Comparison of ENCODE assay signal across 1 cellular context in the genomic region with DNA sequence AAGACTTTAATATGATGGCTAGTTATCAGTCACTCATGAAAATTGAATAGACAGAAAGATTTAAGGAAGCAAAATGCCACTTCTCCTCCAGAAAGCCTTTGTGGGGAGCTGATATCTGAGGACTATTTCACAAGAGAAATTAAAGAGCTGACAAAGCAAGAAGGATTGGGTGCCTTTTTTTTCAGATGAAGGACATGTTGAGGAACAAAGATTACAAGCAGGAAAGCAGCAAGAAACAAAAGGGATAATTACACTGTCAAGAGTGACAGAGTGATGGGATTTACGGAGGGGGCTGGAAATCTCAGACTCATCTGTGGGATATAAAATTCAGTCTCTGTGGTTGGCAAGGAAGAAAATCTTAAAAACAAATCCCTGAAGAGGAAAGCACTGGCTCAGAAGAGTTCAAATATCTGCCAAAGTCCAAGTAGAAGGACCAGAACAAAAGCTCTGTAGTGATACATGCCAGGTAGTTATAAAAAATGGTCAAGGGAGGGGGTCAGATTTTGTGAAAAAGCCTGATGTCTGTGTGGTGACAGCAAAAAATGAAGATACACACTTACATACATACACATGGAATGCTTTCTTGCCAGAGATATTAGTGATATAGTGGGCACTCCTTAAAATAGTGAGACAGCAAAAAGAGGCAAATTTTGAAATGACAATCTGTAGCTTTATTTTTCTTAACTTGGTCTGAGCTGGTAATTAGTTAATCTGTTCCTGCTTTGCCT.
TF ChIP-seq lines count a peak whose summit lies in the region.

No MANE protein-coding gene starts in this region.

TF ChIP-seq in GM12878, 131 proteins besides CTCF, POLR2A, EP300 and RAD21 (continued from another document):
- TF ChIP-seq, protein P1, sequence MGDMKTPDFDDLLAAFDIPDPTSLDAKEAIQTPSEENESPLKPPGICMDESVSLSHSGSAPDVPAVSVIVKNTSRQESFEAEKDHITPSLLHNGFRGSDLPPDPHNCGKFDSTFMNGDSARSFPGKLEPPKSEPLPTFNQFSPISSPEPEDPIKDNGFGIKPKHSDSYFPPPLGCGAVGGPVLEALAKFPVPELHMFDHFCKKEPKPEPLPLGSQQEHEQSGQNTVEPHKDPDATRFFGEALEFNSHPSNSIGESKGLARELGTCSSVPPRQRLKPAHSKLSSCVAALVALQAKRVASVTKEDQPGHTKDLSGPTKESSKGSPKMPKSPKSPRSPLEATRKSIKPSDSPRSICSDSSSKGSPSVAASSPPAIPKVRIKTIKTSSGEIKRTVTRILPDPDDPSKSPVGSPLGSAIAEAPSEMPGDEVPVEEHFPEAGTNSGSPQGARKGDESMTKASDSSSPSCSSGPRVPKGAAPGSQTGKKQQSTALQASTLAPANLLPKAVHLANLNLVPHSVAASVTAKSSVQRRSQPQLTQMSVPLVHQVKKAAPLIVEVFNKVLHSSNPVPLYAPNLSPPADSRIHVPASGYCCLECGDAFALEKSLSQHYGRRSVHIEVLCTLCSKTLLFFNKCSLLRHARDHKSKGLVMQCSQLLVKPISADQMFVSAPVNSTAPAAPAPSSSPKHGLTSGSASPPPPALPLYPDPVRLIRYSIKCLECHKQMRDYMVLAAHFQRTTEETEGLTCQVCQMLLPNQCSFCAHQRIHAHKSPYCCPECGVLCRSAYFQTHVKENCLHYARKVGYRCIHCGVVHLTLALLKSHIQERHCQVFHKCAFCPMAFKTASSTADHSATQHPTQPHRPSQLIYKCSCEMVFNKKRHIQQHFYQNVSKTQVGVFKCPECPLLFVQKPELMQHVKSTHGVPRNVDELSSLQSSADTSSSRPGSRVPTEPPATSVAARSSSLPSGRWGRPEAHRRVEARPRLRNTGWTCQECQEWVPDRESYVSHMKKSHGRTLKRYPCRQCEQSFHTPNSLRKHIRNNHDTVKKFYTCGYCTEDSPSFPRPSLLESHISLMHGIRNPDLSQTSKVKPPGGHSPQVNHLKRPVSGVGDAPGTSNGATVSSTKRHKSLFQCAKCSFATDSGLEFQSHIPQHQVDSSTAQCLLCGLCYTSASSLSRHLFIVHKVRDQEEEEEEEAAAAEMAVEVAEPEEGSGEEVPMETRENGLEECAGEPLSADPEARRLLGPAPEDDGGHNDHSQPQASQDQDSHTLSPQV (IDR thresholded peaks at IDR 0.05) = no peak
- TF ChIP-seq YBX1 (IDR thresholded peaks at IDR 0.05) = no peak
- no peak for TF ChIP-seq MYB (IDR thresholded peaks at IDR 0.05; ENCODE audit: borderline replicate concordance, low read depth, low read length)
- TF ChIP-seq BACH1 (IDR thresholded peaks at IDR 0.05; ENCODE audit: borderline replicate concordance) = no peak
